ENCODE assay signal across 11 cellular contexts in the genomic region with DNA sequence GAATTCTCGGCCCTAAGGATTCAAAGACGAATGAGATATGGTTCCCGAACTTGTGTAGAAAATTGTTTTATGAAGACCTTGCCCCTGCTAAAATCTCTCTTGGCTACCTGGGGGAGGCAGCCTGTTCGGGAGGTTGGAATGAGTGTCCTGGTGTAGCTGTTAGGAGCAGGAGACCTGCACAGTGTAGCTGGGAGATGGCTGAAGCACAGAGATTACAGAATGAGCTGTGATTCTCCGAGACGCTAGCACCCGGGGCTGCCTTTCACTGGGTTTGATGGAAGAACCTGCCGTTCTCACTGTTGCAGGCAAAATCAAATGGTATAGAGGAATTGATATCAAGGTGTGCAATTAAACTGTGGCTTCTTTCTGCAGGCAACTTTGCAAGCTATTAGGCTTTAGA.
A peak's percentile ranks its signal among the peaks of the same experiment; 100 is the strongest.
DNase-seq lines count a peak whose midpoint lies in the region; ATAC-seq and TF ChIP-seq lines count a peak whose summit lies in the region.
"Had no signal": no experiment of that assay in that cellular context is flagged by ENCODE, and none has a peak within 500 bp of the region (broad histone marks: within the 10 kb centered on the region; RNA-seq: fewer than 3 reads in every experiment).

No MANE protein-coding gene starts in this region.

- peak overlapping the region in 4 of 8 donors; percentile 1 to 27 (median 16) for H3K27ac Mint-ChIP-seq in CD8-positive, alpha-beta memory T cell
- peak overlapping the region in 5 of 6 donors; percentile 17 to 69 (median 51) for H3K27ac Mint-ChIP-seq in naive B cell

- H3K4me3 ChIP-seq in CD8-positive, alpha-beta memory T cell (ENCODE audit: low read length) = peak overlapping the region; percentile 26
- H3K4me3 ChIP-seq in HUES48 (ENCODE audit: low read depth, low read length) (peak overlapping the region; percentile 66), body of pancreas (no peak overlapping the region), PC-3 (ENCODE audit: low read length) (no peak overlapping the region)

- no peaks in the 10 kb centered on the region for H3K27me3 ChIP-seq in CD8-positive, alpha-beta memory T cell (ENCODE audit: insufficient read depth, low read length, poor library complexity, severe bottlenecking)
- H3K27me3 ChIP-seq in HUES48 (ENCODE audit: control insufficient read depth, insufficient read depth, low read length) = no peaks in the 10 kb centered on the region
- H3K27me3 ChIP-seq in body of pancreas = no peaks in the 10 kb centered on the region
- no peaks in the 10 kb centered on the region for H3K27me3 ChIP-seq in PC-3 (ENCODE audit: low read length)

- no peaks in the 10 kb centered on the region; the same call in 1 of the 2 replicates for H3K79me2 ChIP-seq in PC-3 (ENCODE audit: low read length)

- POLR2A ChIA-PET in CD8-positive, alpha-beta memory T cell (lab: Charles Lee) = no interaction called here
- POLR2A ChIA-PET in PC-3 (lab: Charles Lee; ENCODE audit: unreplicated experiment) = no interaction called here

- H3K4me1 Mint-ChIP-seq in CD8-positive, alpha-beta memory T cell = peaks cover 26 to 62% (median 45%) of the 10 kb centered on the region in 3 donors
- H3K4me1 Mint-ChIP-seq in naive B cell = peaks cover 46 to 78% (median 75%) of the 10 kb centered on the region in 3 donors

- no peaks in the 10 kb centered on the region for H3K9me3 Mint-ChIP-seq in CD8-positive, alpha-beta memory T cell
- H3K9me3 Mint-ChIP-seq in naive B cell = no peaks in the 10 kb centered on the region
- H3K9me3 Mint-ChIP-seq: dendritic cell treated with granulocyte-macrophage colony-stimulating factor and Interleukin-4, amounts not matched to agents 40 ng/mL and 50 ng/mL, for 4 days had no signal

- CTCF ChIA-PET in CD8-positive, alpha-beta memory T cell (lab: Charles Lee) = interaction anchor here (2.1 kb wide), 1 partner anchor 32 kb away, joined by 9 read pairs; no protein-coding TSS in a partner anchor
- CTCF ChIA-PET in PC-3 (lab: Charles Lee) = interaction anchor here (0.8 kb wide), 1 partner anchor 32 kb away, joined by 5 read pairs; no protein-coding TSS in a partner anchor

- H3K9ac ChIP-seq in HUES48 (ENCODE audit: low read depth, low read length) = no peak overlapping the region
- no peak overlapping the region for H3K9ac ChIP-seq in PC-3 (ENCODE audit: low read length)

- no peak overlapping the region for H3K4me2 ChIP-seq in PC-3 (ENCODE audit: low read length)

- no peaks in the 10 kb centered on the region for H3K9me2 ChIP-seq in PC-3 (replicated peaks; ENCODE audit: low read length)

- no TSS peak for BruUV-seq in PC-3 (replicated peaks; lab: Mats Ljungman, UMichigan)

- intact Hi-C loops in body of pancreas (cut with DNase I) = no loop called here
- intact Hi-C loops in PC-3 (cut with micrococcal nuclease) = loop anchor here (10.0 kb wide), 1 partner anchor 666 kb away; no protein-coding TSS in a partner anchor

- H3K9me3 ChIP-seq in CD8-positive, alpha-beta memory T cell (ENCODE audit: low read length) = no peaks in the 10 kb centered on the region
- no peaks in the 10 kb centered on the region for H3K9me3 ChIP-seq in HUES48 (ENCODE audit: control insufficient read depth, insufficient read depth, low read length)
- H3K9me3 ChIP-seq in body of pancreas = no peaks in the 10 kb centered on the region
- no peaks in the 10 kb centered on the region for H3K9me3 ChIP-seq in PC-3 (ENCODE audit: low read length)
- H3K9me3 ChIP-seq: prostate gland had no signal

- DNase-seq in CD8-positive, alpha-beta memory T cell = no peak
- DNase-seq in body of pancreas (no peak), naive B cell (no peak), PC-3 (no peak), AG08396 (ENCODE audit: low spot score) (no peak)
- DNase-seq: hippocampal formation, SW 1271 had no signal

- H3K4me1 ChIP-seq in CD8-positive, alpha-beta memory T cell (ENCODE audit: insufficient read depth, low read length) = peaks cover 19% of the 10 kb centered on the region
- peaks cover 26% of the 10 kb centered on the region for H3K4me1 ChIP-seq in HUES48 (ENCODE audit: control insufficient read depth, insufficient read depth, low read length)
- H3K4me1 ChIP-seq in body of pancreas = peaks cover 27% of the 10 kb centered on the region
- H3K4me1 ChIP-seq in PC-3 (ENCODE audit: insufficient read depth, low read length) = peaks cover 59% of the 10 kb centered on the region

- no peak overlapping the region for H2AFZ ChIP-seq in PC-3 (ENCODE audit: low read length)

- no peaks in the 10 kb centered on the region for H3K27me3 Mint-ChIP-seq in CD8-positive, alpha-beta memory T cell
- H3K27me3 Mint-ChIP-seq in naive B cell = no peaks in the 10 kb centered on the region
- H3K27me3 Mint-ChIP-seq: dendritic cell treated with granulocyte-macrophage colony-stimulating factor and Interleukin-4, amounts not matched to agents 40 ng/mL and 50 ng/mL, for 4 days had no signal

- no peaks in the 10 kb centered on the region for H4K20me1 ChIP-seq in PC-3 (ENCODE audit: low read length)

- H3K36me3 Mint-ChIP-seq in CD8-positive, alpha-beta memory T cell = peaks cover 0 to 2% (median 0%) of the 10 kb centered on the region in 3 donors
- H3K36me3 Mint-ChIP-seq in naive B cell = peaks cover 0 to 4% of the 10 kb centered on the region in 2 donors

- H3K36me3 ChIP-seq in CD8-positive, alpha-beta memory T cell (ENCODE audit: insufficient read depth, low read length) = no peaks in the 10 kb centered on the region
- no peaks in the 10 kb centered on the region for H3K36me3 ChIP-seq in HUES48 (ENCODE audit: control insufficient read depth, insufficient read depth, low read length)
- no peaks in the 10 kb centered on the region for H3K36me3 ChIP-seq in body of pancreas (replicated peaks in 1 of 2; ENCODE audit: insufficient read depth in 1 of 2, low read depth in 2 of 2)
- H3K36me3 ChIP-seq in PC-3 (ENCODE audit: low read depth, low read length) = no peaks in the 10 kb centered on the region
- H3K36me3 ChIP-seq: prostate gland had no signal

- 43 to 61% methylated on average over 8 of the region's 8 CpGs for WGBS in body of pancreas, 2 donors

- peak overlapping the region in 4 of 7 donors; percentile 22 to 69 (median 62) for H3K4me3 Mint-ChIP-seq in CD8-positive, alpha-beta memory T cell
- H3K4me3 Mint-ChIP-seq in naive B cell = peak overlapping the region in 6 of 8 donors; percentile 1 to 87 (median 35)
- H3K4me3 Mint-ChIP-seq: dendritic cell treated with granulocyte-macrophage colony-stimulating factor and Interleukin-4, amounts not matched to agents 40 ng/mL and 50 ng/mL, for 4 days had no signal

- H3K27ac ChIP-seq in CD8-positive, alpha-beta memory T cell (ENCODE audit: low read depth, low read length) = no peak overlapping the region
- H3K27ac ChIP-seq in HUES48 (ENCODE audit: low read depth, low read length) (peak overlapping the region; percentile 90), body of pancreas (peak overlapping the region in 3 of 4 donors; percentile 2 to 74 (median 36)), PC-3 (ENCODE audit: low read length) (no peak overlapping the region)

- H3F3A ChIP-seq in PC-3 (ENCODE audit: low read length, unreplicated experiment) = no peaks in the 10 kb centered on the region

- ATAC-seq in body of pancreas (no peak), naive B cell (ENCODE audit: low read depth in 2 of 2) (no peak), GM21381 (IDR thresholded peaks at IDR 0.05; ENCODE audit: unreplicated experiment) (no peak), PC-3 (no peak)

- no peak for TF ChIP-seq POLR2A in body of pancreas (IDR thresholded peaks at IDR 0.05)

- TF ChIP-seq CTCF in body of pancreas (IDR thresholded peaks at IDR 0.05) (no peak), PC-3 (conservative IDR thresholded peaks at IDR 0.05; ENCODE audit: low read depth, low read length) (no peak)

Comparison
In these comparisons a context has a peak if more than half of its experiments do, and no peak if none do; other contexts are left out.
1. H3K27ac ChIP-seq: peak in HUES48 (single experiment) and body of pancreas (3 of 4); none in CD8-positive, alpha-beta memory T cell (single experiment) and PC-3 (single experiment).
2. H3K4me3 ChIP-seq: peak in CD8-positive, alpha-beta memory T cell (single experiment) and HUES48 (single experiment); none in body of pancreas (0 of 2) and PC-3 (single experiment).